ENCODE assay signal across 13 cellular contexts in the genomic region with DNA sequence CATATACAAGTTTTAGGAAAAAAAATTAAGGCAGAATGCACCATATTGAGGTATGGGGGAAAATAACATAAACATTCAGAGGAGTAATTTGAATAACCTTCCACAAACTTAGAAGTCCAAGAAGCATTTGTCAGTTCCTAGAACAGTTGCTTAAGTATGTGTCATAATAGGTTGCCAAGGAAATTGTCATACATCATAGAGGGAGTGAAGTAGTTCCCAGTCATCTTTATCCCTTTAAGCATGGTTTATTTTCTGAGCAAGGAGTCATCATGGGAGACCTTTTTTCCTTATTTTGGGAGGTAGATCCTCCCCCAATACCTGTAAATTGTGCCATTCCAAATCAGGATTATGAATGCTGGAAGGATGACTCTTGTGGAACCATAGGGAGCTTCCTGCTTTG. TPM values are rescaled to one million over a fixed set of nuclear protein-coding genes. Genes with fewer than 3 reads are reported as not detected.
DNase-seq lines count a peak whose midpoint lies in the region; ATAC-seq, FAIRE-seq and TF ChIP-seq lines count a peak whose summit lies in the region.
"Had no signal": no experiment of that assay in that cellular context is flagged by ENCODE, and none has a peak within 500 bp of the region (broad histone marks: within the 10 kb centered on the region; RNA-seq: fewer than 3 reads in every experiment).

A gene with protein sequence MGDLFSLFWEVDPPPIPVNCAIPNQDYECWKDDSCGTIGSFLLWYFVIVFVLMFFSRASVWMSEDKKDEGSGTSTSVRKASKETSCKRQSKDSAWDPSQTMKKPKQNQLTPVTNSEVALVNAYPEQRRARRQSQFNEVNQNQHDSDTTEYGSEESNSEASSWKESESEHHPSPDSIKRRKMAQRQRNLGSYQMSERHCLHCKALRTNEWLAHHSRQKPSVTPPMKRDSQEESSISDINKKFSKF (plus strand): TSS at position 219 of the 400 bp plus-strand sequence. CDS start 51 bp downstream, at position 270.

- peaks cover 8% of the 10 kb centered on the region for H3K4me1 ChIP-seq in endothelial cell of umbilical vein (ENCODE audit: control insufficient read depth, extremely low read depth, insufficient read depth, low read length)
- H3K4me1 ChIP-seq in neuron (ENCODE audit: insufficient read depth, low read length) = peaks cover 8% of the 10 kb centered on the region

- DNase-seq in GF-D8 (lab: John Stamatoyannopoulos, UW) (peak; percentile 80), NCI-H69 (lab: John Stamatoyannopoulos, UW) (peak; percentile 16), endothelial cell of umbilical vein (ENCODE audit: low read depth, low spot score) (no peak), Right ventricle myocardium superior (no peak)
- DNase-seq: activated CD4-positive, CD25-positive, alpha-beta regulatory T cell; activated naive CD8-positive, alpha-beta T cell treated with anti-CD3 and anti-CD28 coated beads, Interleukin-2, amount 10 ng/mL, durations not matched to agents 7 days and 5 days; DND-41; endodermal cell had no signal

- POLR2A ChIA-PET in endothelial cell of umbilical vein (lab: Charles Lee) = no interaction called here

- H3K9me3 ChIP-seq in endothelial cell of umbilical vein (replicated peaks; ENCODE audit: control insufficient read depth, insufficient read depth, low read length) = no peaks in the 10 kb centered on the region
- no peaks in the 10 kb centered on the region for H3K9me3 ChIP-seq in neuron (ENCODE audit: low read length)

- CTCF ChIA-PET in endothelial cell of umbilical vein (lab: Charles Lee) = interaction anchor here (0.8 to 2.3 kb wide), 2 partner anchors 17 to 550 kb away, joined by 3 to 6 read pairs; no protein-coding TSS in a partner anchor

- ATAC-seq in GM18519 (IDR thresholded peaks at IDR 0.05; ENCODE audit: low FRiP score, unreplicated experiment) (no peak), HG03457 (IDR thresholded peaks at IDR 0.05; ENCODE audit: unreplicated experiment) (no peak), GM21526 (IDR thresholded peaks at IDR 0.05; ENCODE audit: low FRiP score, unreplicated experiment) (no peak), Right ventricle myocardium superior (ENCODE audit: poor library complexity) (no peak)

- H3K27me3 ChIP-seq in endothelial cell of umbilical vein (ENCODE audit: control insufficient read depth in 2 of 2, insufficient read depth in 2 of 2, low read length in 2 of 2) = no peaks in the 10 kb centered on the region
- H3K27me3 ChIP-seq in neuron (ENCODE audit: insufficient read depth, low read length) = no peaks in the 10 kb centered on the region

- H3K27ac ChIP-seq in endothelial cell of umbilical vein (ENCODE audit: insufficient read depth, low read depth, low read length) = no peak within 1 kb of the TSS

- TF ChIP-seq CTCF in endothelial cell of umbilical vein (IDR thresholded peaks at IDR 0.05; ENCODE audit: extremely low read depth in 1 of 2, insufficient read depth in 1 of 2, low read depth in 1 of 2, low read length in 2 of 2) = no peak

- BruUV-seq in endothelial cell of umbilical vein (replicated peaks; lab: Mats Ljungman, UMichigan) = no TSS peak

- intact Hi-C loops in endothelial cell of umbilical vein (cut with micrococcal nuclease) = no loop called here
- intact Hi-C loops in Right ventricle myocardium superior (cut with DNase I) = no loop called here

- H3K9me1 ChIP-seq in endothelial cell of umbilical vein (replicated peaks; ENCODE audit: control insufficient read depth, extremely low read depth, insufficient read depth, low read length) = no peaks in the 10 kb centered on the region

- dilution Hi-C loops in endothelial cell of umbilical vein (cut with MboI; ENCODE audit: extremely low pct_ligation_motif_present, low sequenced_read_pairs) = no loop called here

- H3K9ac ChIP-seq in endothelial cell of umbilical vein (replicated peaks; ENCODE audit: extremely low read depth, insufficient read depth, low read length) = no peak within 1 kb of the TSS

- no peaks in the 10 kb centered on the region for H4K20me1 ChIP-seq in endothelial cell of umbilical vein (replicated peaks; ENCODE audit: control insufficient read depth, extremely low read depth, insufficient read depth, low read length)

- H3K4me2 ChIP-seq in endothelial cell of umbilical vein (ENCODE audit: insufficient read depth, low read length) = no peak within 1 kb of the TSS

- H3K79me2 ChIP-seq in endothelial cell of umbilical vein (ENCODE audit: control insufficient read depth, insufficient read depth, low read length) = peaks cover 4% of the 10 kb centered on the region

- TF ChIP-seq POLR2A in endothelial cell of umbilical vein (IDR thresholded peaks at IDR 0.05; ENCODE audit: low read depth, low read length) = no peak

- peak within 1 kb of the TSS; percentile 63 for H2AFZ ChIP-seq in endothelial cell of umbilical vein (ENCODE audit: low read depth, low read length)
- peak within 1 kb of the TSS; percentile 31 for H2AFZ ChIP-seq in neuron (ENCODE audit: low read depth, low read length)

- H3K36me3 ChIP-seq in endothelial cell of umbilical vein (ENCODE audit: control insufficient read depth in 2 of 2, extremely low read depth in 1 of 2, insufficient read depth in 2 of 2, low read length in 2 of 2) = no peaks in the 10 kb centered on the region
- peaks cover 11% of the 10 kb centered on the region for H3K36me3 ChIP-seq in neuron (ENCODE audit: insufficient read depth, low read length)

- H3K4me3 ChIP-seq in endothelial cell of umbilical vein (replicated peaks in 1 of 3; ENCODE audit: insufficient read depth in 1 of 3, low read depth in 1 of 3, low read length in 3 of 3) (no peak within 1 kb of the TSS), neuron (ENCODE audit: low read length) (no peak within 1 kb of the TSS)

- FAIRE-seq in endothelial cell of umbilical vein (lab: Jason Lieb, UNC) = no peak

TF ChIP-seq in endothelial cell of umbilical vein, 7 proteins besides CTCF, POLR2A, EP300 and RAD21:
- TF ChIP-seq FOS (IDR thresholded peaks at IDR 0.05; ENCODE audit: borderline replicate concordance, insufficient read depth, low read length) (peak; percentile 18), MYC (IDR thresholded peaks at IDR 0.05; ENCODE audit: low read depth, low read length) (no peak)

RNA-seq across cellular contexts. Expression of the gene that starts here (rescaled TPM):
- not detected in 2 replicates for total RNA-seq in endothelial cell of umbilical vein
- not detected in 2 replicates for polyA plus RNA-seq in endothelial cell of umbilical vein
- not detected in 2 replicates for polyA plus RNA-seq in endothelial cell of umbilical vein (2011; cell fraction: cytosol; rRNA removed)
- polyA plus RNA-seq in endothelial cell of umbilical vein (2011; cell fraction: nucleus; rRNA removed) = not detected in 2 replicates
- not detected in 2 replicates for polyA plus RNA-seq in endothelial cell of umbilical vein (2012)
- not detected in 2 replicates for polyA minus RNA-seq in endothelial cell of umbilical vein
- polyA minus RNA-seq in endothelial cell of umbilical vein (2011; cell fraction: cytosol; rRNA and poly(A)+ RNA removed) = not detected
- not detected in 2 replicates for polyA minus RNA-seq in endothelial cell of umbilical vein (2011; cell fraction: nucleus; rRNA and poly(A)+ RNA removed)
- not detected for total RNA-seq in Right ventricle myocardium superior
- total RNA-seq: activated naive CD8-positive, alpha-beta T cell treated with anti-CD3 and anti-CD28 coated beads, Interleukin-2, amount 10 ng/mL, durations not matched to agents 7 days and 5 days; endodermal cell; urinary bladder had no signal
- polyA plus RNA-seq: urinary bladder had no signal

Comparison
In these comparisons a context has a peak if more than half of its experiments do, and no peak if none do; other contexts are left out.
1. DNase-seq: peak in GF-D8 (single experiment) and NCI-H69 (single experiment); none in endothelial cell of umbilical vein (single experiment) and Right ventricle myocardium superior (single experiment).